ENCODE assay signal across 19 cellular contexts in the genomic region with DNA sequence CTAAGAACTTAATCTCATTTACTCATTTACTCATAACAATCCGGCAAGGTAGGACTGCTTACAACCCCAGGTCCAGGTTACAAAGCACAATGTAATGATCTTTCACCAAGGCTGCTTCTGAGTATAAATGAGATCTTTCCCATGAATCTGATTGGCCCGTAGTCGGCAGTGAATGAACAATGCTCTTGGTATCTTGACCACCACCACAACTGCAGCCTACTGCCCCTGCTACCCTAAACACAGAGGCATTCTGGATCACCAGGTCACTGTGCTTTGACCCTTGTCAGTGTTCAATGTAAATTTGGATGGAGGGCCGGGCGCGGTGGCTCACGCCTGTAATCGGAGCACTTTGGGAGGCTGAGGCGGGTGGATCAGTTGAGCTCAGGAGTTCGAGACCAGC. TPM values are rescaled to one million over a fixed set of nuclear protein-coding genes. Genes with fewer than 3 reads are reported as not detected.
DNase-seq lines count a peak whose midpoint lies in the region; TF ChIP-seq lines count a peak whose summit lies in the region.
"Had no signal": no experiment of that assay in that cellular context is flagged by ENCODE, and none has a peak within 500 bp of the region (broad histone marks: within the 10 kb centered on the region; RNA-seq: fewer than 3 reads in every experiment).

No MANE protein-coding gene starts in this region.

- no peak for TF ChIP-seq POLR2A in sigmoid colon (IDR thresholded peaks at IDR 0.05)

- intact Hi-C loops in sigmoid colon (cut with DNase I), result loop anchor here (5.0 kb wide), 1 partner anchor 194 kb away; no protein-coding TSS in a partner anchor

- 89 to 93% methylated on average over 10 of the region's 10 CpGs for WGBS in sigmoid colon, 2 donors

- DNase-seq in ELR (ENCODE audit: low read depth) (peak; percentile 84), RPMI7951 (ENCODE audit: low read depth) (peak; percentile 72), fibroblast of villous mesenchyme (ENCODE audit: low read depth) (peak; percentile 46), sigmoid colon (no peak), medulla oblongata (ENCODE audit: extremely low spot score) (no peak), iPS-NIHi7 (ENCODE audit: extremely low spot score) (no peak), NCI-H2081 treated with DMSO at 0.1 percent for 48 hours (lab: John Stamatoyannopoulos, UW) (no peak)
- DNase-seq: cortex of kidney, foreskin fibroblast, GM23248, Kasumi-1, left colon, midbrain, NCI-H526 treated with DMSO at 0.1 percent for 48 hours, SHP77, T-helper 1 cell had no signal

- H3K27me3 ChIP-seq in sigmoid colon, result no peaks in the 10 kb centered on the region

- H3K4me3 ChIP-seq in fibroblast of villous mesenchyme (ENCODE audit: low read depth, low read length) (no peak overlapping the region), sigmoid colon (no peak overlapping the region)
- H3K4me3 ChIP-seq: GM23248, neural progenitor cell had no signal

- TF ChIP-seq CTCF in fibroblast of villous mesenchyme (IDR thresholded peaks at IDR 0.05; ENCODE audit: insufficient read depth, low read depth, low read length) (no peak), sigmoid colon (IDR thresholded peaks at IDR 0.05) (no peak)

- H3K27ac ChIP-seq in sigmoid colon, result peak overlapping the region; percentile 59 to 92 (median 76)
- H3K27ac ChIP-seq: GM23248, neural progenitor cell, VCaP had no signal

- peaks cover 0 to 44% (median 29%) of the 10 kb centered on the region in 4 donors for H3K4me1 ChIP-seq in sigmoid colon
- H3K4me1 ChIP-seq: neural progenitor cell had no signal

- no peak for TF ChIP-seq EP300 in sigmoid colon (IDR thresholded peaks at IDR 0.05)

- no peaks in the 10 kb centered on the region for H3K9me3 ChIP-seq in sigmoid colon

- H3K36me3 ChIP-seq in sigmoid colon, result peaks cover 28 to 91% (median 61%) of the 10 kb centered on the region in 4 donors
- H3K36me3 ChIP-seq: neural progenitor cell had no signal

RNA-seq across cellular contexts. Expression of a gene that starts 15.9 kb away (rescaled TPM):
- total RNA-seq in RPMI7951 (2014; rRNA removed; shearing (Covaris generic)), result not detected in 2 replicates
- total RNA-seq in fibroblast of villous mesenchyme (not detected in 2 replicates), sigmoid colon (not detected)
- polyA plus RNA-seq in sigmoid colon, result not detected
- total RNA-seq: GM23248, left colon had no signal
- polyA plus RNA-seq: GM23248 had no signal

RNA-seq across cellular contexts. Expression of a gene that starts 33.3 kb away (rescaled TPM):
- 0.36 and 0.78 TPM in 2 replicates for total RNA-seq in RPMI7951 (2014; rRNA removed; shearing (Covaris generic))
- 0.86 and 1.9 TPM in 2 replicates for total RNA-seq in fibroblast of villous mesenchyme
- 100 to 1,000 TPM; 117 to 178 (median 139) TPM for total RNA-seq in sigmoid colon
- 1 to 10 TPM; 1.2 to 10.0 (median 4.2) TPM for polyA plus RNA-seq in sigmoid colon
- total RNA-seq: GM23248 had no signal

RNA-seq across cellular contexts. Expression of a gene that starts 54.0 kb away (rescaled TPM):
- total RNA-seq in RPMI7951 (2014; rRNA removed; shearing (Covaris generic)), result not detected in 2 replicates
- total RNA-seq in fibroblast of villous mesenchyme (not detected in 2 replicates), sigmoid colon (not detected)
- not detected for polyA plus RNA-seq in sigmoid colon
- total RNA-seq: GM23248, left colon had no signal
- polyA plus RNA-seq: GM23248, thymus had no signal

Comparison
In these comparisons a context has a peak if more than half of its experiments do, and no peak if none do; other contexts are left out.
1. DNase-seq: peak in ELR (single experiment), RPMI7951 (single experiment) and fibroblast of villous mesenchyme (single experiment); none in sigmoid colon (single experiment), medulla oblongata (single experiment), iPS-NIHi7 (single experiment) and NCI-H2081 treated with DMSO at 0.1 percent for 48 hours (single experiment).
2. RNA of a gene that starts 33.3 kb away (total RNA-seq): 117 to 178 TPM in sigmoid colon; 0.86 to 1.9 TPM in fibroblast of villous mesenchyme and 0.36 to 0.78 TPM in RPMI7951; every median in the first group is over 10 times any median in the second.